ENCODE assay signal across 33 cellular contexts in genomic region chr21:34311561-34312330, GRCh38. TPM values are rescaled to one million over a fixed set of nuclear protein-coding genes. Genes with fewer than 3 reads are reported as not detected.
"Had no signal": no experiment of that assay in that cellular context is flagged by ENCODE, and none has a peak within 500 bp of the region (broad histone marks: within the 10 kb centered on the region; RNA-seq: fewer than 3 reads in every experiment).

No MANE protein-coding gene starts in this region.

- ATAC-seq: activated CD4-positive, alpha-beta T cell treated with anti-CD3 and anti-CD28 coated beads for 36 hours; activated naive CD4-positive, alpha-beta T cell treated with anti-CD3 and anti-CD28 coated beads, Interleukin-2, amount 50 U/mL, for 72 hours; activated T-cell treated with anti-CD3 and anti-CD28 coated beads, Interleukin-2, amount 50 U/mL, for 72 hours; body of pancreas; effector memory CD8-positive, alpha-beta T cell; left lobe of liver; mucosa of descending colon; right lobe of liver; stimulated activated naive CD8-positive, alpha-beta T cell treated with anti-CD3 and anti-CD28 coated beads, Interleukin-15, Interleukin-2, amounts not matched to agents 100 U/mL and 50 U/mL, for 24 hours had no signal

- H3K9me3 ChIP-seq: body of pancreas, mucosa of descending colon, right lobe of liver, thoracic aorta, upper lobe of left lung, vagina had no signal

- H3K4me1 ChIP-seq: body of pancreas, right lobe of liver, upper lobe of left lung, vagina had no signal

- H3K36me3 ChIP-seq: cardiac muscle cell, right lobe of liver, thoracic aorta, upper lobe of left lung, vagina had no signal

- H3K4me3 ChIP-seq: body of pancreas, cardiac muscle cell, coronary artery, mucosa of descending colon, right lobe of liver, skin epidermis, thoracic aorta, upper lobe of left lung, vagina had no signal

- H3K27me3 ChIP-seq: body of pancreas, cardiac muscle cell, right lobe of liver, upper lobe of left lung, vagina had no signal

- DNase-seq: activated B cell treated with CpG ODN at 0.5 μM for 24 hours; activated CD4-positive, alpha-beta T cell treated with anti-CD3 and anti-CD28 coated beads for 36 hours; activated CD4-positive, alpha-beta T cell treated with anti-CD3 and anti-CD28 coated beads, Interleukin-2, amount 50 U/mL, for 4 hours; activated naive CD4-positive, alpha-beta T cell; activated T-cell treated with anti-CD3 and anti-CD28 coated beads for 4 hours; activated T-cell treated with anti-CD3 and anti-CD28 coated beads, Interleukin-2, amount 50 U/mL, for 72 hours; anterior cingulate cortex; body of pancreas; effector memory CD8-positive, alpha-beta T cell; foreskin melanocyte; glutamatergic neuron; hypothalamus; mucosa of descending colon; posterior cingulate gyrus; right lobe of liver; stimulated activated CD4-positive, alpha-beta T cell treated with anti-CD3 and anti-CD28 coated beads, Interleukin-12 subunit alpha, Interleukin-12 subunit beta, amount 100 ng/mL, for 4 hours; stimulated activated CD4-positive, alpha-beta T cell treated with anti-CD3 and anti-CD28 coated beads, Interleukin-4, amount 100 ng/mL, for 1 hour; stimulated activated naive CD8-positive, alpha-beta T cell treated with anti-CD3 and anti-CD28 coated beads, Interleukin-15, Interleukin-2, amounts not matched to agents 100 U/mL and 50 U/mL, for 24 hours; T-helper 1 cell; upper lobe of left lung had no signal

RNA-seq across cellular contexts. Expression of gene KCNE2, which starts 52.1 kb away (rescaled TPM):
- total RNA-seq: activated B cell treated with CpG ODN at 0.5 μM for 24 hours; activated CD4-positive, alpha-beta T cell treated with anti-CD3 and anti-CD28 coated beads for 36 hours; body of pancreas; kidney epithelial cell; left lobe of liver; lung microvascular endothelial cell; mesenteric fat pad; myocyte; osteoblast; right lobe of liver; subcutaneous adipose tissue; thoracic aorta; upper lobe of left lung; vagina had no signal
